ENCODE assay signal across 8 cellular contexts in the genomic region with DNA sequence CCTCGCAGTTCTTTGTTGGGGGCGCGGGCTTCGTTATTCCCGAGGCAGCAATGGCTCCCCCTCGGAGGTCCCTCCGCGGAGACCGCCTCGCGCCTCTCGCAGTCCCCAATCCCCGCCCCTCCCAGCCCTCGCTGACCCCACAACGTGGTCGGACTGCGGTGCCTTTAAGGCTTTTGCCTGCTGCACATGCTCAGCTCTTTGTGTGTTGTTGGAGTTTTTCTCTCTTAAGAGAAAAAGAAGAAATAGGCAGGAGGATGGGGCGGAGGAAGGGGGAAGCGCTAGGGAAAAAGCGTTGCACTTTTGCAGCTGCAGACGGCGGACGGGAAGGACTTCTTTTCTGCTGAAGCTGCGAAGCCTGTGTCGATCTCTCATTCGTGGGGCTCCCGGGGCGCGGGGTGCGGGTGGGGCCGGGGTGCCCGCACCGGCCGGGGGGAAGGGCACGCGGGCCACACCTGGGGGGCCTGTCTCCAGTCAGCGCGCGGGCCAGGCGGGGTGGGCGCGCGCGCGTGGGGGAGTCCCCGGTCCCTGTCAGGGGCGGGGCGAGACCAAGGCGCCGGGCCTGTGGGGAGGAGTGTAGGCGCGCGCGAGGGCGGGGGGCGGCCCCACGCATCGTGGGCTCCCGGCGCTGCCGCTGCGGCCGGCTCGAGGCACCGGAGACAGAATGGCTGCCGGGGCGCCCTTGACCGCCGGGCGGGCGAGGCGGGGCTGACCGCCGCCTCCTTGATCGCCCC. TPM values are rescaled to one million over a fixed set of nuclear protein-coding genes. Genes with fewer than 3 reads are reported as not detected.
DNase-seq lines count a peak whose midpoint lies in the region; ATAC-seq and TF ChIP-seq lines count a peak whose summit lies in the region.

No MANE protein-coding gene starts in this region.

- H3K27ac ChIP-seq in AG04450 (ENCODE audit: low read depth, low read length), result no peak overlapping the region
- H3K27ac ChIP-seq in right cardiac atrium (ENCODE audit: low read length), result no peak overlapping the region
- peak overlapping the region; percentile 79 for H3K27ac ChIP-seq in rectal smooth muscle tissue (ENCODE audit: low read depth, low read length)

- CTCF ChIA-PET in AG04450 (lab: Charles Lee), result interaction anchor here (0.6 to 1.3 kb wide), 2 partner anchors 215 to 615 kb away, joined by 5 read pairs; no protein-coding TSS in a partner anchor

- no peaks in the 10 kb centered on the region for H3K36me3 ChIP-seq in rectal smooth muscle tissue (ENCODE audit: control insufficient read depth, insufficient read depth, low read length)

- no peaks in the 10 kb centered on the region for H3K4me1 ChIP-seq in right cardiac atrium (ENCODE audit: control insufficient read depth, insufficient read depth, low read length)
- peaks cover 3% of the 10 kb centered on the region for H3K4me1 ChIP-seq in rectal smooth muscle tissue (ENCODE audit: control insufficient read depth, insufficient read depth, low read length)

- intact Hi-C loops in right cardiac atrium (cut with DNase I), result no loop called here

- DNase-seq in AG04450 (ENCODE audit: low read depth, low spot score), result no peak
- peak; percentile 70 for DNase-seq in NCI-H69 (lab: John Stamatoyannopoulos, UW)
- DNase-seq in amniotic epithelial cell (ENCODE audit: low read depth), result peak; percentile 31
- peak; percentile 27 to 70 (median 51) for DNase-seq in right cardiac atrium
- no peak for DNase-seq in cerebellum (ENCODE audit: low spot score)

- H3K27me3 ChIP-seq in AG04450 (ENCODE audit: control insufficient read depth, insufficient read depth, low read length), result peaks cover 26% of the 10 kb centered on the region
- H3K27me3 ChIP-seq in right cardiac atrium (ENCODE audit: control insufficient read depth, insufficient read depth), result no peaks in the 10 kb centered on the region
- H3K27me3 ChIP-seq in rectal smooth muscle tissue (ENCODE audit: control insufficient read depth, insufficient read depth, low read length), result peaks cover 2% of the 10 kb centered on the region

- H3K9ac ChIP-seq in rectal smooth muscle tissue (ENCODE audit: low read length), result no peak overlapping the region

- peak overlapping the region; percentile 61 for H3K4me3 ChIP-seq in AG04450 (ENCODE audit: low read depth, low read length)
- H3K4me3 ChIP-seq in right cardiac atrium (ENCODE audit: low read length), result peak overlapping the region; percentile 71
- peak overlapping the region; percentile 74 for H3K4me3 ChIP-seq in rectal smooth muscle tissue (ENCODE audit: low read length)

- no peak for TF ChIP-seq CTCF in AG04450 (IDR thresholded peaks at IDR 0.05; ENCODE audit: low read depth, low read length)

- ATAC-seq in GM18520 (IDR thresholded peaks at IDR 0.05; ENCODE audit: unreplicated experiment), result peak; percentile 55
- peak; percentile 61 for ATAC-seq in HG02970 (IDR thresholded peaks at IDR 0.05; ENCODE audit: low FRiP score, unreplicated experiment)
- peak; percentile 84 to 89 for ATAC-seq in right cardiac atrium

- POLR2A ChIA-PET in AG04450 (lab: Yijun Ruan, JAX), result no interaction called here

- H3K9me3 ChIP-seq in AG04450 (ENCODE audit: control insufficient read depth, insufficient read depth, low read length) (no peaks in the 10 kb centered on the region; the same call in 1 of the 2 replicates), right cardiac atrium (ENCODE audit: control insufficient read depth, low read length) (no peaks in the 10 kb centered on the region)

- WGBS in right cardiac atrium, result under 1% methylated on average over 75 of the region's 75 CpGs

RNA-seq across cellular contexts. Expression of a gene that starts 0.4 kb away (rescaled TPM):
- polyA plus RNA-seq in AG04450 (2011; rRNA removed) (0.17 and 0.20 TPM in 2 replicates), right cardiac atrium (0.75 TPM)
- polyA minus RNA-seq in AG04450 (2011; rRNA and poly(A)+ RNA removed), result 0.35 and 0.64 TPM in 2 replicates
- total RNA-seq in right cardiac atrium (1 to 10 TPM; 1.8 to 2.2 (median 2.1) TPM), cerebellum (419 TPM)

Comparison
In these comparisons a context has a peak if more than half of its experiments do, and no peak if none do; other contexts are left out.
1. DNase-seq: peak in NCI-H69 (single experiment), amniotic epithelial cell (single experiment) and right cardiac atrium (3 of 3); none in AG04450 (single experiment) and cerebellum (single experiment).
2. RNA of a gene that starts 0.4 kb away (total RNA-seq): 419 TPM in cerebellum (single experiment); 1.8 to 2.2 TPM in right cardiac atrium; every median in the first group is over 100 times any median in the second.
3. Peak in every context shown above with its lines, with median percentiles within 50 percentile points of each other: H3K4me3 ChIP-seq and ATAC-seq.